7 cellular contexts compared by ENCODE assay signal in genomic region chr19:30029721-30030510, GRCh38.
DNase-seq lines count a peak whose midpoint lies in the region; ATAC-seq and TF ChIP-seq lines count a peak whose summit lies in the region.

No MANE protein-coding gene starts in this region.

- peaks cover 65% of the 10 kb centered on the region for H3K36me3 Mint-ChIP-seq in activated B cell treated with CpG ODN at 0.5 μM for 24 hours (ENCODE audit: low read depth)
- H3K36me3 Mint-ChIP-seq in stimulated activated naive B cell treated with anti-CD40 and anti-IgM and Interleukin-4, amounts not matched to agents 10 μg/mL and 1 μg/mL and 100 μg/mL, for 72 hours = peaks cover 35 to 66% of the 10 kb centered on the region in 2 donors

- H3K9me3 Mint-ChIP-seq in activated B cell treated with CpG ODN at 0.5 μM for 24 hours = peaks cover 8% of the 10 kb centered on the region
- H3K9me3 Mint-ChIP-seq in stimulated activated naive B cell treated with anti-CD40 and anti-IgM and Interleukin-4, amounts not matched to agents 10 μg/mL and 1 μg/mL and 100 μg/mL, for 72 hours = peaks cover 8 to 21% of the 10 kb centered on the region in 2 donors

- H3K27me3 Mint-ChIP-seq in activated B cell treated with CpG ODN at 0.5 μM for 24 hours = no peaks in the 10 kb centered on the region
- no peaks in the 10 kb centered on the region for H3K27me3 Mint-ChIP-seq in stimulated activated naive B cell treated with anti-CD40 and anti-IgM and Interleukin-4, amounts not matched to agents 10 μg/mL and 1 μg/mL and 100 μg/mL, for 72 hours

- no peak for DNase-seq in activated B cell treated with CpG ODN at 0.5 μM for 24 hours
- DNase-seq in stimulated activated naive B cell treated with anti-CD40 and anti-IgM and Interleukin-4, amounts not matched to agents 10 μg/mL and 1 μg/mL and 100 μg/mL, for 72 hours = peak; percentile 74
- no peak for DNase-seq in DMS153 (lab: John Stamatoyannopoulos, UW)
- DNase-seq in head of caudate nucleus = no peak
- DNase-seq in mucosa of gallbladder (ENCODE audit: low spot score) = no peak

- peaks cover 16% of the 10 kb centered on the region for H3K4me1 Mint-ChIP-seq in activated B cell treated with CpG ODN at 0.5 μM for 24 hours
- H3K4me1 Mint-ChIP-seq in stimulated activated naive B cell treated with anti-CD40 and anti-IgM and Interleukin-4, amounts not matched to agents 10 μg/mL and 1 μg/mL and 100 μg/mL, for 72 hours = peaks cover 29 to 31% of the 10 kb centered on the region in 2 donors

- no peak for TF ChIP-seq CTCF in activated B cell treated with CpG ODN at 0.5 μM for 24 hours (IDR thresholded peaks at IDR 0.05)

- intact Hi-C loops in activated B cell treated with CpG ODN at 0.5 μM for 24 hours (cut with micrococcal nuclease) = loop anchor here (2.0 kb wide), 1 partner anchor 17 kb away; no protein-coding TSS in a partner anchor
- intact Hi-C loops in head of caudate nucleus (cut with DNase I) = no loop called here

- peak; percentile 76 for ATAC-seq in GM19397 (IDR thresholded peaks at IDR 0.05; ENCODE audit: unreplicated experiment)
- peak; percentile 73 for ATAC-seq in HG02981 (IDR thresholded peaks at IDR 0.05; ENCODE audit: unreplicated experiment)
- peak; percentile 83 for ATAC-seq in activated B cell treated with CpG ODN at 0.5 μM for 24 hours (ENCODE audit: low read depth)
- ATAC-seq in stimulated activated naive B cell treated with anti-CD40 and anti-IgM and Interleukin-4, amounts not matched to agents 10 μg/mL and 1 μg/mL and 100 μg/mL, for 72 hours (replicated peaks) = peak; percentile 97 to 98

- CTCF ChIA-PET in activated B cell treated with CpG ODN at 0.5 μM for 24 hours (lab: Charles Lee) = no interaction called here

- POLR2A ChIA-PET in activated B cell treated with CpG ODN at 0.5 μM for 24 hours (lab: Charles Lee) = interaction anchor here (1.1 kb wide), 1 partner anchor 88 kb away, joined by 3 read pairs; no protein-coding TSS in a partner anchor

- peak overlapping the region; percentile 12 for H3K4me3 Mint-ChIP-seq in activated B cell treated with CpG ODN at 0.5 μM for 24 hours
- peak overlapping the region; percentile 40 to 46 for H3K4me3 Mint-ChIP-seq in stimulated activated naive B cell treated with anti-CD40 and anti-IgM and Interleukin-4, amounts not matched to agents 10 μg/mL and 1 μg/mL and 100 μg/mL, for 72 hours

- peak overlapping the region; percentile 42 for H3K27ac Mint-ChIP-seq in activated B cell treated with CpG ODN at 0.5 μM for 24 hours
- H3K27ac Mint-ChIP-seq in stimulated activated naive B cell treated with anti-CD40 and anti-IgM and Interleukin-4, amounts not matched to agents 10 μg/mL and 1 μg/mL and 100 μg/mL, for 72 hours = peak overlapping the region; percentile 86
